In the genomic region with DNA sequence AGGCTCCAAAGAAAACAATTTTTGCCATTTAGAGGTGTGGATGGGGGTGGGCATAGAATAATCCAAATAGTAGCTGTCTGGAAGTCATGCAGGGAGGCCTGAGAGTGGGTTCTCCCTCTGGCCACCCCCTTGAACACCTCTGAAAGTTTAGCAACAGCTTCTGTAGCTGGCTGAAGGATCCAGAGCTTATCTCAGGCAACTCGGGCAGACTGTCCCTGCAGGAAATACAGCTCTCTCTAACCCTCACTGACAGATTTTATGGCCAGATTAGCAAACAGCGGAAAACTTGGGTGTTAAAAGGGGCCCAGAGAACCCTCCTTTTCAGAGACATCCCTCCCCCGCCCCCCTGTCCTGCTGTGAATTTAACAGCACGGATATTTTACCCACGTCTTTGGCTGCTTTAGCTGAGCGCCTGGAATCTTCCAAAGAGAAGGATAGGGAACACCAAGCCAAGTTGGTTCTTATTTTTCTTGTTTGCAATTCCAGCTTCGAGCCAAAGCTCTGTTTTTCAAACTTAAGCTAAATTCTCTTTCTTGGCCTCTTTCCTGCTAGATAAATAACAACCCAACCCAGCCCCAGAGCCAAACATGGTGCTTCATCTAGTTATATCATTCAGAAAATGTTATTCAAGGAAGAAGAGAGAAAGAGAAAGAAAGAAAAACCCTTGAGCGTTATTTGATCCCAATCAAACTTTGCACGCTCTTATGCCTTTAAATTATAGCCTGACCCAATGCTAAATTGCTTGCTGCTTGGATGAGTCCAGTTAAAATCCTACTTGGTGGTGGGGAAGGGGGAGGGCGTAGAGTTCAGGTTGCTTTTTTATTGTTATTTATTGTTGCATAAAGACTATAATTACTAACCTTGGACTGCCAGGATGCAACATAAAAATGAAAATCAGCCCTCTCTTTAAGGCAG, we compare ENCODE assay signal across 1 cellular context.
TF ChIP-seq lines count a peak whose summit lies in the region.

No MANE protein-coding gene starts in this region.

TF ChIP-seq in K562, 482 proteins besides CTCF, POLR2A, EP300 and RAD21 (continued from another document and continues in another):
- TF ChIP-seq, protein P1, sequence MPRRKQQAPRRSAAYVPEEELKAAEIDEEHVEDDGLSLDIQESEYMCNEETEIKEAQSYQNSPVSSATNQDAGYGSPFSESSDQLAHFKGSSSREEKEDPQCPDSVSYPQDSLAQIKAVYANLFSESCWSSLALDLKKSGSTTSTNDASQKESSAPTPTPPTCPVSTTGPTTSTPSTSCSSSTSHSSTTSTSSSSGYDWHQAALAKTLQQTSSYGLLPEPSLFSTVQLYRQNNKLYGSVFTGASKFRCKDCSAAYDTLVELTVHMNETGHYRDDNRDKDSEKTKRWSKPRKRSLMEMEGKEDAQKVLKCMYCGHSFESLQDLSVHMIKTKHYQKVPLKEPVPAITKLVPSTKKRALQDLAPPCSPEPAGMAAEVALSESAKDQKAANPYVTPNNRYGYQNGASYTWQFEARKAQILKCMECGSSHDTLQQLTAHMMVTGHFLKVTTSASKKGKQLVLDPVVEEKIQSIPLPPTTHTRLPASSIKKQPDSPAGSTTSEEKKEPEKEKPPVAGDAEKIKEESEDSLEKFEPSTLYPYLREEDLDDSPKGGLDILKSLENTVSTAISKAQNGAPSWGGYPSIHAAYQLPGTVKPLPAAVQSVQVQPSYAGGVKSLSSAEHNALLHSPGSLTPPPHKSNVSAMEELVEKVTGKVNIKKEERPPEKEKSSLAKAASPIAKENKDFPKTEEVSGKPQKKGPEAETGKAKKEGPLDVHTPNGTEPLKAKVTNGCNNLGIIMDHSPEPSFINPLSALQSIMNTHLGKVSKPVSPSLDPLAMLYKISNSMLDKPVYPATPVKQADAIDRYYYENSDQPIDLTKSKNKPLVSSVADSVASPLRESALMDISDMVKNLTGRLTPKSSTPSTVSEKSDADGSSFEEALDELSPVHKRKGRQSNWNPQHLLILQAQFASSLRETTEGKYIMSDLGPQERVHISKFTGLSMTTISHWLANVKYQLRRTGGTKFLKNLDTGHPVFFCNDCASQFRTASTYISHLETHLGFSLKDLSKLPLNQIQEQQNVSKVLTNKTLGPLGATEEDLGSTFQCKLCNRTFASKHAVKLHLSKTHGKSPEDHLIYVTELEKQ (CRISPR knock-in tag; IDR thresholded peaks at IDR 0.05), result no peak
- TF ChIP-seq, protein P2, sequence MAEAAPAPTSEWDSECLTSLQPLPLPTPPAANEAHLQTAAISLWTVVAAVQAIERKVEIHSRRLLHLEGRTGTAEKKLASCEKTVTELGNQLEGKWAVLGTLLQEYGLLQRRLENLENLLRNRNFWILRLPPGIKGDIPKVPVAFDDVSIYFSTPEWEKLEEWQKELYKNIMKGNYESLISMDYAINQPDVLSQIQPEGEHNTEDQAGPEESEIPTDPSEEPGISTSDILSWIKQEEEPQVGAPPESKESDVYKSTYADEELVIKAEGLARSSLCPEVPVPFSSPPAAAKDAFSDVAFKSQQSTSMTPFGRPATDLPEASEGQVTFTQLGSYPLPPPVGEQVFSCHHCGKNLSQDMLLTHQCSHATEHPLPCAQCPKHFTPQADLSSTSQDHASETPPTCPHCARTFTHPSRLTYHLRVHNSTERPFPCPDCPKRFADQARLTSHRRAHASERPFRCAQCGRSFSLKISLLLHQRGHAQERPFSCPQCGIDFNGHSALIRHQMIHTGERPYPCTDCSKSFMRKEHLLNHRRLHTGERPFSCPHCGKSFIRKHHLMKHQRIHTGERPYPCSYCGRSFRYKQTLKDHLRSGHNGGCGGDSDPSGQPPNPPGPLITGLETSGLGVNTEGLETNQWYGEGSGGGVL (CRISPR knock-in tag; IDR thresholded peaks at IDR 0.05), result no peak
- TF ChIP-seq ZNF830 (CRISPR knock-in tag; IDR thresholded peaks at IDR 0.05) (no peak; the same call in 1 of the 2 replicates), TARDBP (IDR thresholded peaks at IDR 0.05) (no peak), KDM5B (IDR thresholded peaks at IDR 0.05; ENCODE audit: insufficient replicate concordance, low read depth, low read length) (peak; percentile 57), CBX8 (IDR thresholded peaks at IDR 0.05; ENCODE audit: borderline replicate concordance, extremely low read depth, low read depth, low read length, poor library complexity, severe bottlenecking) (no peak), BCOR (IDR thresholded peaks at IDR 0.05) (no peak), JUND (IDR thresholded peaks at IDR 0.05; ENCODE audit: borderline replicate concordance, low read depth, low read length) (peak; percentile 74; the same call in 1 of the 2 replicates), JUND (tag; IDR thresholded peaks at IDR 0.05; ENCODE audit: borderline replicate concordance, low read depth, low read length) (peak; percentile 59; the same call in 1 of the 3 replicates), KDM4B (IDR thresholded peaks at IDR 0.05; ENCODE audit: borderline replicate concordance in 2 of 2, low read depth in 1 of 2) (no peak), HMG20B (CRISPR knock-in tag; IDR thresholded peaks at IDR 0.05) (no peak), LCOR (CRISPR knock-in tag; IDR thresholded peaks at IDR 0.05) (0 out of 2 replicates have a peak, but pooled peaks have one; percentile 52), NR1H2 (CRISPR knock-in tag; IDR thresholded peaks at IDR 0.05) (no peak), ZNF583 (CRISPR knock-in tag; IDR thresholded peaks at IDR 0.05) (no peak), KLF16 (IDR thresholded peaks at IDR 0.05) (peak; percentile 57), SMARCE1 (IDR thresholded peaks at IDR 0.05) (peak; percentile 76), RAD51 (IDR thresholded peaks at IDR 0.05; ENCODE audit: borderline replicate concordance, low read depth) (0 out of 2 replicates have a peak, but pooled peaks have one; percentile 6), PPARD (CRISPR knock-in tag; IDR thresholded peaks at IDR 0.05) (no peak), BACH1 (tag; IDR thresholded peaks at IDR 0.05) (no peak), GABPA (tag; conservative IDR thresholded peaks at IDR 0.05; ENCODE audit: low read depth) (no peak; the same call in 1 of the 2 replicates), TFAM (CRISPR knock-in tag; conservative IDR thresholded peaks at IDR 0.05) (no peak), ZNF75A (CRISPR knock-in tag; IDR thresholded peaks at IDR 0.05) (no peak), ZKSCAN3 (CRISPR knock-in tag; IDR thresholded peaks at IDR 0.05) (no peak), KAT2B (IDR thresholded peaks at IDR 0.05; ENCODE audit: low read depth, low read length) (no peak), ERF (CRISPR knock-in tag; IDR thresholded peaks at IDR 0.05) (no peak), NFE2 (IDR thresholded peaks at IDR 0.05; ENCODE audit: low read depth) (no peak), PHTF2 (CRISPR knock-in tag; IDR thresholded peaks at IDR 0.05) (no peak), HDAC3 (IDR thresholded peaks at IDR 0.05; ENCODE audit: borderline replicate concordance, partially characterized antibody) (peak; percentile 74), SUPT5H (IDR thresholded peaks at IDR 0.05) (no peak; the same call in 1 of the 2 replicates), ZNF589 (CRISPR knock-in tag; IDR thresholded peaks at IDR 0.05; ENCODE audit: low read depth) (peak; percentile 63), SAFB2 (IDR thresholded peaks at IDR 0.05; ENCODE audit: borderline replicate concordance, low read depth, low read length, severe bottlenecking) (no peak), SREBF1 (IDR thresholded peaks at IDR 0.05; ENCODE audit: borderline replicate concordance, low read depth, low read length) (no peak), EGR1 (conservative IDR thresholded peaks at IDR 0.05) (peak; percentile 63; the same call in 1 of the 2 replicates), POLR2AphosphoS5 (IDR thresholded peaks at IDR 0.05; ENCODE audit: control insufficient read depth, insufficient read depth, low read depth, low read length) (peak; percentile 90), ZEB2 (IDR thresholded peaks at IDR 0.05) (no peak), COPS2 (conservative IDR thresholded peaks at IDR 0.05) (no peak)
- TF ChIP-seq, protein P3, sequence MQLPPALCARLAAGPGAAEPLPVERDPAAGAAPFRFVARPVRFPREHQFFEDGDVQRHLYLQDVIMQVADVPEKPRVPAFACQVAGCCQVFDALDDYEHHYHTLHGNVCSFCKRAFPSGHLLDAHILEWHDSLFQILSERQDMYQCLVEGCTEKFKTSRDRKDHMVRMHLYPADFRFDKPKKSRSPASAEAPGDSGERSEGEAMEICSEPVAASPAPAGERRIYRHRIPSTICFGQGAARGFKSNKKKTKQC (CRISPR knock-in tag; IDR thresholded peaks at IDR 0.05), result no peak
- TF ChIP-seq, protein P4, sequence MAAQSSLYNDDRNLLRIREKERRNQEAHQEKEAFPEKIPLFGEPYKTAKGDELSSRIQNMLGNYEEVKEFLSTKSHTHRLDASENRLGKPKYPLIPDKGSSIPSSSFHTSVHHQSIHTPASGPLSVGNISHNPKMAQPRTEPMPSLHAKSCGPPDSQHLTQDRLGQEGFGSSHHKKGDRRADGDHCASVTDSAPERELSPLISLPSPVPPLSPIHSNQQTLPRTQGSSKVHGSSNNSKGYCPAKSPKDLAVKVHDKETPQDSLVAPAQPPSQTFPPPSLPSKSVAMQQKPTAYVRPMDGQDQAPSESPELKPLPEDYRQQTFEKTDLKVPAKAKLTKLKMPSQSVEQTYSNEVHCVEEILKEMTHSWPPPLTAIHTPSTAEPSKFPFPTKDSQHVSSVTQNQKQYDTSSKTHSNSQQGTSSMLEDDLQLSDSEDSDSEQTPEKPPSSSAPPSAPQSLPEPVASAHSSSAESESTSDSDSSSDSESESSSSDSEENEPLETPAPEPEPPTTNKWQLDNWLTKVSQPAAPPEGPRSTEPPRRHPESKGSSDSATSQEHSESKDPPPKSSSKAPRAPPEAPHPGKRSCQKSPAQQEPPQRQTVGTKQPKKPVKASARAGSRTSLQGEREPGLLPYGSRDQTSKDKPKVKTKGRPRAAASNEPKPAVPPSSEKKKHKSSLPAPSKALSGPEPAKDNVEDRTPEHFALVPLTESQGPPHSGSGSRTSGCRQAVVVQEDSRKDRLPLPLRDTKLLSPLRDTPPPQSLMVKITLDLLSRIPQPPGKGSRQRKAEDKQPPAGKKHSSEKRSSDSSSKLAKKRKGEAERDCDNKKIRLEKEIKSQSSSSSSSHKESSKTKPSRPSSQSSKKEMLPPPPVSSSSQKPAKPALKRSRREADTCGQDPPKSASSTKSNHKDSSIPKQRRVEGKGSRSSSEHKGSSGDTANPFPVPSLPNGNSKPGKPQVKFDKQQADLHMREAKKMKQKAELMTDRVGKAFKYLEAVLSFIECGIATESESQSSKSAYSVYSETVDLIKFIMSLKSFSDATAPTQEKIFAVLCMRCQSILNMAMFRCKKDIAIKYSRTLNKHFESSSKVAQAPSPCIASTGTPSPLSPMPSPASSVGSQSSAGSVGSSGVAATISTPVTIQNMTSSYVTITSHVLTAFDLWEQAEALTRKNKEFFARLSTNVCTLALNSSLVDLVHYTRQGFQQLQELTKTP (IDR thresholded peaks at IDR 0.05; ENCODE audit: low read depth in 1 of 2, partially characterized antibody in 2 of 2), result peak; percentile 29 to 49
- TF ChIP-seq, protein P5, sequence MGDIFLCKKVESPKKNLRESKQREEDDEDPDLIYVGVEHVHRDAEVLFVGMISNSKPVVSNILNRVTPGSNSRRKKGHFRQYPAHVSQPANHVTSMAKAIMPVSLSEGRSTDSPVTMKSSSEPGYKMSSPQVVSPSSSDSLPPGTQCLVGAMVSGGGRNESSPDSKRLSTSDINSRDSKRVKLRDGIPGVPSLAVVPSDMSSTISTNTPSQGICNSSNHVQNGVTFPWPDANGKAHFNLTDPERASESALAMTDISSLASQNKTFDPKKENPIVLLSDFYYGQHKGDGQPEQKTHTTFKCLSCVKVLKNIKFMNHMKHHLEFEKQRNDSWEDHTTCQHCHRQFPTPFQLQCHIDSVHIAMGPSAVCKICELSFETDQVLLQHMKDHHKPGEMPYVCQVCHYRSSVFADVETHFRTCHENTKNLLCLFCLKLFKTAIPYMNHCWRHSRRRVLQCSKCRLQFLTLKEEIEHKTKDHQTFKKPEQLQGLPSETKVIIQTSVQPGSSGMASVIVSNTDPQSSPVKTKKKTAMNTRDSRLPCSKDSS (IDR thresholded peaks at IDR 0.05; ENCODE audit: low read depth, partially characterized antibody), result no peak
- TF ChIP-seq, protein P6, sequence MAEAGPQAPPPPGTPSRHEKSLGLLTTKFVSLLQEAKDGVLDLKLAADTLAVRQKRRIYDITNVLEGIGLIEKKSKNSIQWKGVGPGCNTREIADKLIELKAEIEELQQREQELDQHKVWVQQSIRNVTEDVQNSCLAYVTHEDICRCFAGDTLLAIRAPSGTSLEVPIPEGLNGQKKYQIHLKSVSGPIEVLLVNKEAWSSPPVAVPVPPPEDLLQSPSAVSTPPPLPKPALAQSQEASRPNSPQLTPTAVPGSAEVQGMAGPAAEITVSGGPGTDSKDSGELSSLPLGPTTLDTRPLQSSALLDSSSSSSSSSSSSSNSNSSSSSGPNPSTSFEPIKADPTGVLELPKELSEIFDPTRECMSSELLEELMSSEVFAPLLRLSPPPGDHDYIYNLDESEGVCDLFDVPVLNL (CRISPR knock-in tag; IDR thresholded peaks at IDR 0.05; ENCODE audit: low read depth), result no peak
- TF ChIP-seq, protein P7, sequence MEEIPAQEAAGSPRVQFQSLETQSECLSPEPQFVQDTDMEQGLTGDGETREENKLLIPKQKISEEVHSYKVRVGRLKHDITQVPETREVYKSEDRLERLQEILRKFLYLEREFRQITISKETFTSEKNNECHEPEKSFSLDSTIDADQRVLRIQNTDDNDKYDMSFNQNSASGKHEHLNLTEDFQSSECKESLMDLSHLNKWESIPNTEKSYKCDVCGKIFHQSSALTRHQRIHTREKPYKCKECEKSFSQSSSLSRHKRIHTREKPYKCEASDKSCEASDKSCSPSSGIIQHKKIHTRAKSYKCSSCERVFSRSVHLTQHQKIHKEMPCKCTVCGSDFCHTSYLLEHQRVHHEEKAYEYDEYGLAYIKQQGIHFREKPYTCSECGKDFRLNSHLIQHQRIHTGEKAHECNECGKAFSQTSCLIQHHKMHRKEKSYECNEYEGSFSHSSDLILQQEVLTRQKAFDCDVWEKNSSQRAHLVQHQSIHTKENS (CRISPR knock-in tag; IDR thresholded peaks at IDR 0.05), result no peak
- TF ChIP-seq, protein P8, sequence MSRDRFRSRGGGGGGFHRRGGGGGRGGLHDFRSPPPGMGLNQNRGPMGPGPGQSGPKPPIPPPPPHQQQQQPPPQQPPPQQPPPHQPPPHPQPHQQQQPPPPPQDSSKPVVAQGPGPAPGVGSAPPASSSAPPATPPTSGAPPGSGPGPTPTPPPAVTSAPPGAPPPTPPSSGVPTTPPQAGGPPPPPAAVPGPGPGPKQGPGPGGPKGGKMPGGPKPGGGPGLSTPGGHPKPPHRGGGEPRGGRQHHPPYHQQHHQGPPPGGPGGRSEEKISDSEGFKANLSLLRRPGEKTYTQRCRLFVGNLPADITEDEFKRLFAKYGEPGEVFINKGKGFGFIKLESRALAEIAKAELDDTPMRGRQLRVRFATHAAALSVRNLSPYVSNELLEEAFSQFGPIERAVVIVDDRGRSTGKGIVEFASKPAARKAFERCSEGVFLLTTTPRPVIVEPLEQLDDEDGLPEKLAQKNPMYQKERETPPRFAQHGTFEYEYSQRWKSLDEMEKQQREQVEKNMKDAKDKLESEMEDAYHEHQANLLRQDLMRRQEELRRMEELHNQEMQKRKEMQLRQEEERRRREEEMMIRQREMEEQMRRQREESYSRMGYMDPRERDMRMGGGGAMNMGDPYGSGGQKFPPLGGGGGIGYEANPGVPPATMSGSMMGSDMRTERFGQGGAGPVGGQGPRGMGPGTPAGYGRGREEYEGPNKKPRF (IDR thresholded peaks at IDR 0.05; ENCODE audit: low read depth, low read length), result no peak
